ENCODE assay signal across 9 cellular contexts in genomic region chr20:25685276-25686080, GRCh38. TPM values are rescaled to one million over a fixed set of nuclear protein-coding genes. Genes with fewer than 3 reads are reported as not detected.
A peak's percentile ranks its signal among the peaks of the same experiment; 100 is the strongest.
DNase-seq lines count a peak whose midpoint lies in the region; ATAC-seq and TF ChIP-seq lines count a peak whose summit lies in the region.
"Had no signal": no experiment of that assay in that cellular context is flagged by ENCODE, and none has a peak within 500 bp of the region (broad histone marks: within the 10 kb centered on the region; RNA-seq: fewer than 3 reads in every experiment).

No MANE protein-coding gene starts in this region.

- peaks cover 25% of the 10 kb centered on the region for H3K36me3 Mint-ChIP-seq in HFFc6 (ENCODE audit: low read depth)

- H3K27ac Mint-ChIP-seq in HFFc6: no peak overlapping the region

- no peak overlapping the region for H3K4me3 Mint-ChIP-seq in HFFc6

- in situ Hi-C loops in GM13977 (cut with MboI; ENCODE audit: low pct_unique_long_range_greater_than_20kb, low sequenced_read_pairs, unreplicated experiment): no loop called here

- H3K9me3 Mint-ChIP-seq in HFFc6: no peaks in the 10 kb centered on the region

- H3K4me1 Mint-ChIP-seq in HFFc6 (ENCODE audit: low read depth): peaks cover 13% of the 10 kb centered on the region

- no peak for DNase-seq in GM13977 (ENCODE audit: low spot score)
- DNase-seq in cerebellar cortex (ENCODE audit: low spot score): peak; percentile 58
- DNase-seq in T-helper 9 cell: no peak
- no peak for DNase-seq in HFFc6
- no peak for DNase-seq in cortex of kidney (lab: John Stamatoyannopoulos, UW)
- no peak for DNase-seq in NCI-H748 (lab: John Stamatoyannopoulos, UW; ENCODE audit: unreplicated experiment)
- DNase-seq: DMS79 treated with DMSO at 0.1 percent for 48 hours had no signal

- ATAC-seq in GM21423 (IDR thresholded peaks at IDR 0.05; ENCODE audit: unreplicated experiment): peak; percentile 94
- ATAC-seq in HG03196 (IDR thresholded peaks at IDR 0.05; ENCODE audit: unreplicated experiment): peak; percentile 92

- TF ChIP-seq CTCF in GM13977 (IDR thresholded peaks at IDR 0.05; ENCODE audit: extremely low read depth, insufficient read depth, missing control alignments) (peak; percentile 24), HFFc6 (IDR thresholded peaks at IDR 0.05) (no peak)

- no peaks in the 10 kb centered on the region; the same call in 1 of the 2 replicates for H3K27me3 Mint-ChIP-seq in HFFc6 (ENCODE audit: insufficient read depth)

RNA-seq across cellular contexts. Expression of gene ZNF337, which starts 11.2 kb away (rescaled TPM):
- total RNA-seq in HFFc6 (2021; fragmentation: NEBNext Ultra II Directional; extraction: Animal tissue kit (Norgen Biotek cat#: 25700)): 10 to 100 TPM in 2 of 6 experiments, 1 to 10 TPM in 4; 8.2 to 11.3 (median 9.2) TPM
